In the genomic region with DNA sequence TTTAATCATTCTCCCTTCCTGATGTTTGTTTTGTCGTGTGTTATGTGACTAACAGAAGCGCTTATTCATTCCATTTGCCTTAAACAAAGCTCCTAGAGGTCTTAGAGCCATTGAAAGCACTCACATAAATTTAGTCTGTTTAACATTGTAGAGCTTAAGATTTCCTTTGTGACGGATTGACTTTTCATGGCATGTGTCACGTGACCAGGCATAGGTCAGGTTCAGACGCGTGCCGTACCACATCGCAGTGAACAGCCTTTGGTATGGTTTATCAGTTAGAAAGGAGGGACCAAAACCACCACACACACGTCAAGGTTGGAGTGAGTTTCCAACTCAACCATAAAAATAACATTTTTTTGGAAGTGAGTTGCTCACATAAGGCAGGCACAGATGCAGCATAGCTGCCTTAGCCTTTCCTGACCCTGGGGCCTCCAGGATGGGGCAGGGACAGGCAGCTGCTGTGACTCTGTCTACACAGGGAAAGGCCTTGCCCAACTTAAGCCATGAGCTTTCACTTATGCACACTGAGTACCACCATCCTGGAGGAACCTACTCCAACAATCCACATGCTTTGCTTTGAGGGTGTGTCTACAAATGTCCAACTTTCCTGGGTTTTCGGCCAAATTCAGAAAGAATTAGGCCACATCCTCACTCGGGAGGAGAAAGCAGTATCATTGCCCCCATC, we compare ENCODE assay signal across 22 cellular contexts. TPM values are rescaled to one million over a fixed set of nuclear protein-coding genes. Genes with fewer than 3 reads are reported as not detected.
DNase-seq lines count a peak whose midpoint lies in the region; ATAC-seq, FAIRE-seq and TF ChIP-seq lines count a peak whose summit lies in the region.
"Had no signal": no experiment of that assay in that cellular context is flagged by ENCODE, and none has a peak within 500 bp of the region (broad histone marks: within the 10 kb centered on the region; RNA-seq: fewer than 3 reads in every experiment).

No MANE protein-coding gene starts in this region.

- ATAC-seq in HepG2: no peak
- ATAC-seq in right lobe of liver: no peak
- no peak for ATAC-seq in naive B cell (ENCODE audit: low read depth in 2 of 2)
- ATAC-seq: GM12878, PC-3 had no signal

- DNase-seq in DMS153 (lab: John Stamatoyannopoulos, UW) (peak; percentile 10), DMS153 treated with DMSO at 0.1 percent for 48 hours (lab: John Stamatoyannopoulos, UW; ENCODE audit: unreplicated experiment) (no peak), HepG2 (ENCODE audit: low spot score) (no peak), right lobe of liver (no peak), naive B cell (no peak), vagina (ENCODE audit: extremely low spot score in 2 of 2) (peak; percentile 42 to 67), nucleus accumbens (lab: John Stamatoyannopoulos, UW) (no peak), NCI-H69 (lab: John Stamatoyannopoulos, UW) (no peak)
- DNase-seq: DMS 273 treated with DMSO at 0.1 percent for 48 hours, GDM1, GOT3, KG1, NCI-H1417 treated with DMSO at 0.1 percent for 48 hours, NCI-H2029, NCI-H510A treated with DMSO at 0.1 percent for 48 hours, PC-3, RPMI8226, SHP77 treated with DMSO at 0.1 percent for 48 hours had no signal

- no peaks in the 10 kb centered on the region for H3K9me3 Mint-ChIP-seq in naive B cell

- TF ChIP-seq RAD21 in HepG2 (CRISPR knock-in tag; IDR thresholded peaks at IDR 0.05): no peak

- no peaks in the 10 kb centered on the region for H3K9me3 ChIP-seq in HepG2 (ENCODE audit: low read length)
- H3K9me3 ChIP-seq in right lobe of liver: no peaks in the 10 kb centered on the region
- no peaks in the 10 kb centered on the region for H3K9me3 ChIP-seq in vagina

- no peaks in the 10 kb centered on the region for H3K27me3 Mint-ChIP-seq in naive B cell

- CTCF ChIA-PET in HepG2 (lab: Yijun Ruan, JAX; ENCODE audit: low intra/inter-chr PET ratio, low total read pairs): no interaction called here

- H3K36me3 Mint-ChIP-seq in naive B cell: peaks cover 43 to 50% of the 10 kb centered on the region in 2 donors

- TF ChIP-seq CTCF in HepG2 (CRISPR knock-in tag; IDR thresholded peaks at IDR 0.05): no peak
- TF ChIP-seq CTCF in right lobe of liver (IDR thresholded peaks at IDR 0.05): no peak
- no peak for TF ChIP-seq CTCF in vagina (IDR thresholded peaks at IDR 0.05)

- 19% methylated on average over 8 of the region's 11 CpGs for WGBS in HepG2 (ENCODE audit: low lambda C conversion rate)
- 70% methylated on average over 10 of the region's 11 CpGs for WGBS in right lobe of liver (ENCODE audit: insufficient coverage, low coverage, low lambda C conversion rate, missing lambda C conversion rate)

- no peaks in the 10 kb centered on the region for H3K79me2 ChIP-seq in HepG2 (ENCODE audit: insufficient read depth, low read length)

- intact Hi-C loops in HepG2 (cut with micrococcal nuclease; ENCODE audit: unreplicated experiment) (loop anchor here (10.0 kb wide), 1 partner anchor 85 kb away; no protein-coding TSS in a partner anchor), right lobe of liver (cut with DNase I) (no loop called here), vagina (cut with DNase I) (no loop called here)

- H3K4me3 ChIP-seq in HepG2 (replicated peaks in 1 of 3; ENCODE audit: insufficient read depth in 1 of 3, low read depth in 2 of 3, low read length in 3 of 3) (no peak overlapping the region), right lobe of liver (no peak overlapping the region), vagina (no peak overlapping the region)
- H3K4me3 ChIP-seq: GM12878 had no signal

- TF ChIP-seq EP300 in HepG2 (IDR thresholded peaks at IDR 0.05; ENCODE audit: low read depth in 2 of 2, low read length in 2 of 2) (no peak), HepG2 (CRISPR knock-in tag; IDR thresholded peaks at IDR 0.05; ENCODE audit: borderline replicate concordance) (no peak)

- TF ChIP-seq POLR2A in HepG2 (IDR thresholded peaks at IDR 0.05; ENCODE audit: insufficient read depth in 1 of 2, low read depth in 2 of 2, low read length in 2 of 2): no peak
- no peak for TF ChIP-seq POLR2A in right lobe of liver (IDR thresholded peaks at IDR 0.05)
- TF ChIP-seq POLR2A in vagina (IDR thresholded peaks at IDR 0.05): no peak

- no peak overlapping the region for H3K4me2 ChIP-seq in HepG2 (ENCODE audit: low read depth, low read length)

- H3K36me3 ChIP-seq in HepG2 (replicated peaks in 1 of 2; ENCODE audit: control insufficient read depth in 1 of 2, insufficient read depth in 2 of 2, low read length in 2 of 2) (no peaks in the 10 kb centered on the region), right lobe of liver (no peaks in the 10 kb centered on the region), vagina (no peaks in the 10 kb centered on the region)

- H2AFZ ChIP-seq in HepG2 (ENCODE audit: low read length): no peak overlapping the region

- H3K4me1 ChIP-seq in HepG2 (ENCODE audit: insufficient read depth, low read length): no peaks in the 10 kb centered on the region
- no peaks in the 10 kb centered on the region for H3K4me1 ChIP-seq in right lobe of liver
- H3K4me1 ChIP-seq in vagina: no peaks in the 10 kb centered on the region

- H3K4me3 Mint-ChIP-seq in naive B cell: no peak overlapping the region

- no TSS peak for BruUV-seq in HepG2 (replicated peaks; lab: Mats Ljungman, UMichigan)

- H3K27ac Mint-ChIP-seq in naive B cell: peak overlapping the region in 5 of 6 donors; percentile 12 to 80 (median 45)

- POLR2A ChIA-PET in HepG2 (lab: Yijun Ruan, JAX): no interaction called here

- FAIRE-seq in HepG2 (lab: Jason Lieb, UNC): no peak
- FAIRE-seq: GM12878 had no signal

- peaks cover 0 to 3% of the 10 kb centered on the region in 2 experiments; a peak in 2 of 5 replicates for H3K27me3 ChIP-seq in HepG2 (ENCODE audit: control insufficient read depth in 1 of 2, insufficient read depth in 2 of 2, low read length in 2 of 2)
- no peaks in the 10 kb centered on the region for H3K27me3 ChIP-seq in right lobe of liver
- H3K27me3 ChIP-seq in vagina: no peaks in the 10 kb centered on the region

- H3K9ac ChIP-seq in HepG2 (ENCODE audit: insufficient read depth, low read depth, low read length): no peak overlapping the region

- no peaks in the 10 kb centered on the region for H4K20me1 ChIP-seq in HepG2 (ENCODE audit: insufficient read depth, low read length)

- in situ Hi-C loops in HepG2 (cut with HindIII; ENCODE audit: extremely low pct_ligation_motif_present, low pct_unique_long_range_greater_than_20kb): no loop called here

- H3K27ac ChIP-seq in HepG2 (ENCODE audit: extremely low read length, insufficient read depth, low read length) (no peak overlapping the region), right lobe of liver (no peak overlapping the region), vagina (no peak overlapping the region)
- H3K27ac ChIP-seq: 22Rv1 had no signal

- H3K4me1 Mint-ChIP-seq in naive B cell: peaks cover 7 to 22% (median 17%) of the 10 kb centered on the region in 3 donors

TF ChIP-seq in HepG2, 621 proteins besides CTCF, POLR2A, EP300 and RAD21 (continues in another document):
- TF ChIP-seq RNF2 (conservative IDR thresholded peaks at IDR 0.05; ENCODE audit: low read depth) (no peak), RAD51 (IDR thresholded peaks at IDR 0.05; ENCODE audit: borderline replicate concordance) (peak; percentile 83), SRF (IDR thresholded peaks at IDR 0.05; ENCODE audit: low read depth, low read length) (no peak)
- TF ChIP-seq, protein P1, sequence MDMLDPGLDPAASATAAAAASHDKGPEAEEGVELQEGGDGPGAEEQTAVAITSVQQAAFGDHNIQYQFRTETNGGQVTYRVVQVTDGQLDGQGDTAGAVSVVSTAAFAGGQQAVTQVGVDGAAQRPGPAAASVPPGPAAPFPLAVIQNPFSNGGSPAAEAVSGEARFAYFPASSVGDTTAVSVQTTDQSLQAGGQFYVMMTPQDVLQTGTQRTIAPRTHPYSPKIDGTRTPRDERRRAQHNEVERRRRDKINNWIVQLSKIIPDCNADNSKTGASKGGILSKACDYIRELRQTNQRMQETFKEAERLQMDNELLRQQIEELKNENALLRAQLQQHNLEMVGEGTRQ (IDR thresholded peaks at IDR 0.05; ENCODE audit: low read depth, low read length): peak; percentile 76
- TF ChIP-seq, protein P1 (CRISPR knock-in tag; IDR thresholded peaks at IDR 0.05; ENCODE audit: borderline replicate concordance): no peak

RNA-seq across cellular contexts. Expression of a gene that starts 55.5 kb away (rescaled TPM):
- total RNA-seq in HepG2 (2016; rRNA removed; fragmentation: Illumina TruSeq; extraction: Trizol) (not detected in 2 replicates), right lobe of liver (1 to 10 TPM; 1.4 to 4.1 (median 1.9) TPM), vagina (6.4 TPM)
- total RNA-seq in HepG2 (2016; cell fraction: cytosol; rRNA removed; fragmentation: Illumina TruSeq; extraction: Trizol; ENCODE audit: low read depth): not detected in 2 replicates
- total RNA-seq in HepG2 (2016; cell fraction: insoluble cytoplasmic fraction; rRNA removed; fragmentation: Illumina TruSeq; extraction: Trizol): not detected in 2 replicates
- total RNA-seq in HepG2 (2016; cell fraction: membrane; rRNA removed; fragmentation: Illumina TruSeq; extraction: Trizol): not detected in 2 replicates
- not detected in 2 replicates for total RNA-seq in HepG2 (2016; cell fraction: nucleus; rRNA removed; fragmentation: Illumina TruSeq; extraction: Trizol)
- polyA plus RNA-seq in HepG2 (2011; rRNA removed) (not detected in 2 replicates), naive B cell (ENCODE audit: low read depth in 6 of 6) (10 to 100 TPM; 46.5 to 98.0 (median 80.0) TPM)
- polyA plus RNA-seq in HepG2 (2011; cell fraction: cytosol; rRNA removed): not detected in 2 replicates
- polyA plus RNA-seq in HepG2 (2011; cell fraction: nucleus; rRNA removed): 0.05 and 0.14 TPM in 2 replicates
- not detected in 2 replicates for polyA plus RNA-seq in HepG2 (2012)
- polyA plus RNA-seq in HepG2 (2016; cell fraction: cytosol; fragmentation: Illumina TruSeq; extraction: Trizol; ENCODE audit: low read depth): not detected in 2 replicates
- polyA plus RNA-seq in HepG2 (2016; cell fraction: insoluble cytoplasmic fraction; fragmentation: Illumina TruSeq; extraction: Trizol; ENCODE audit: low read depth): not detected in 2 replicates
- not detected in 2 replicates for polyA plus RNA-seq in HepG2 (2016; cell fraction: membrane; fragmentation: Illumina TruSeq; extraction: Trizol; ENCODE audit: low read depth)
- polyA plus RNA-seq in HepG2 (2016; cell fraction: nucleus; fragmentation: Illumina TruSeq; extraction: Trizol; ENCODE audit: insufficient read depth, low read depth): not detected in 2 replicates
- polyA minus RNA-seq in HepG2 (2011; rRNA and poly(A)+ RNA removed; ENCODE audit: low replicate concordance): 0.19 TPM in 1 of 2 replicates, not detected in the other
- not detected in 2 replicates for polyA minus RNA-seq in HepG2 (2011; cell fraction: cytosol; rRNA and poly(A)+ RNA removed)
- polyA minus RNA-seq in HepG2 (2011; cell fraction: nucleus; rRNA and poly(A)+ RNA removed): not detected in 2 replicates
- total RNA-seq: Daoy, PC-3 had no signal
- polyA plus RNA-seq: AG04450 had no signal

Comparison
In these comparisons a context has a peak if more than half of its experiments do, and no peak if none do; other contexts are left out.
1. DNase-seq: peak in DMS153 (single experiment) and vagina (2 of 2); none in DMS153 treated with DMSO at 0.1 percent for 48 hours (single experiment), HepG2 (single experiment), right lobe of liver (0 of 3), naive B cell (single experiment), nucleus accumbens (0 of 56) and NCI-H69 (single experiment).